In the genomic region with DNA sequence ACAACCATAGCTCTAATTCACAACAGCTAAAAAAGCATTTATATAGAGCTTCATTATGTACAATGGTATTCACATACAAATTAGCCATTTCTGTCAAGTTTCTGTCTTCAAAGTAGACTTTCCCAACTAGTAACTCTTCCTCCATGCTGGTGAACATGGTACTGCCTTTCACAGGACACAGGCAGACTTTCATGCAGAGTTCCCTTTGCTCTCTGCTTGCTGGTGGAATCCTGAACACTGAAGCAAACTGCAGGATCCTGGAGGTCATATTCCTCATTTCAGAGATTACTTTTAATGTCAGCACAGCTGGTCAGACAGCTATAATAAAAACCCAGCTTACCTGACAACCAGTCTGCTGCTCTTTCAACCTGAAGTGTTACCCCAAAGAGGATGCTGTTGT, we compare ENCODE assay signal across 13 cellular contexts. TPM values are rescaled to one million over a fixed set of nuclear protein-coding genes. Genes with fewer than 3 reads are reported as not detected.
DNase-seq lines count a peak whose midpoint lies in the region; ATAC-seq and TF ChIP-seq lines count a peak whose summit lies in the region.
"Had no signal": no experiment of that assay in that cellular context is flagged by ENCODE, and none has a peak within 500 bp of the region (broad histone marks: within the 10 kb centered on the region; RNA-seq: fewer than 3 reads in every experiment).

No MANE protein-coding gene starts in this region.

- no peaks in the 10 kb centered on the region for H3K27me3 ChIP-seq in effector memory CD4-positive, alpha-beta T cell (replicated peaks; ENCODE audit: control insufficient read depth, insufficient read depth, low read length, poor library complexity, severe bottlenecking)
- H3K27me3 ChIP-seq in WERI-Rb-1 (ENCODE audit: insufficient read depth, low read depth, severe bottlenecking), result no peaks in the 10 kb centered on the region
- no peaks in the 10 kb centered on the region for H3K27me3 ChIP-seq in aorta (ENCODE audit: control insufficient read depth in 1 of 2, insufficient read depth in 2 of 2, low read length in 1 of 2)
- H3K27me3 ChIP-seq: foreskin keratinocyte had no signal

- no peaks in the 10 kb centered on the region for H3K9me3 Mint-ChIP-seq in CD14-positive monocyte

- H3K4me1 ChIP-seq in effector memory CD4-positive, alpha-beta T cell (ENCODE audit: control insufficient read depth, insufficient read depth, low read length, poor library complexity, severe bottlenecking), result no peaks in the 10 kb centered on the region
- H3K4me1 ChIP-seq in aorta (ENCODE audit: control insufficient read depth in 1 of 2, insufficient read depth in 2 of 2, low read length in 2 of 2), result no peaks in the 10 kb centered on the region
- H3K4me1 ChIP-seq: foreskin keratinocyte had no signal

- intact Hi-C loops in CD14-positive monocyte (cut with micrococcal nuclease), result no loop called here
- intact Hi-C loops in aorta (cut with DNase I), result no loop called here

- H3K9me3 ChIP-seq in effector memory CD4-positive, alpha-beta T cell (ENCODE audit: control insufficient read depth, low read length), result no peaks in the 10 kb centered on the region
- H3K9me3 ChIP-seq in WERI-Rb-1 (ENCODE audit: severe bottlenecking) (no peaks in the 10 kb centered on the region), aorta (ENCODE audit: control insufficient read depth, low read length) (no peaks in the 10 kb centered on the region)

- TF ChIP-seq CTCF in CD14-positive monocyte (IDR thresholded peaks at IDR 0.05) (no peak), WERI-Rb-1 (IDR thresholded peaks at IDR 0.05; ENCODE audit: low read depth, low read length) (no peak)

- H3K4me3 ChIP-seq in effector memory CD4-positive, alpha-beta T cell (ENCODE audit: insufficient read depth, low read depth, low read length, poor library complexity, severe bottlenecking), result no peak overlapping the region
- no peak overlapping the region for H3K4me3 ChIP-seq in WERI-Rb-1 (ENCODE audit: low read depth, low read length)
- H3K4me3 ChIP-seq in aorta (ENCODE audit: low read length in 2 of 2), result no peak overlapping the region

- peaks cover 50% of the 10 kb centered on the region for H3K36me3 ChIP-seq in effector memory CD4-positive, alpha-beta T cell (ENCODE audit: control insufficient read depth, insufficient read depth, low read length)
- H3K36me3 ChIP-seq in WERI-Rb-1 (peaks cover 54% of the 10 kb centered on the region), aorta (ENCODE audit: control insufficient read depth in 1 of 2, insufficient read depth in 2 of 2, low read length in 1 of 2) (peaks cover 0 to 2% of the 10 kb centered on the region in 2 donors)

- H3K4me1 Mint-ChIP-seq in CD14-positive monocyte, result no peaks in the 10 kb centered on the region

- no peaks in the 10 kb centered on the region for H3K27me3 Mint-ChIP-seq in CD14-positive monocyte (ENCODE audit: low read depth in 3 of 3)

- H3K36me3 Mint-ChIP-seq in CD14-positive monocyte, result peaks cover 59 to 84% of the 10 kb centered on the region in 2 donors

- DNase-seq in CD14-positive monocyte (ENCODE audit: low spot score), result no peak
- peak; percentile 40 for DNase-seq in left kidney (ENCODE audit: low read depth, low spot score)
- DNase-seq in activated effector memory CD4-positive, alpha-beta T cell treated with anti-CD3 and anti-CD28 coated beads, Interleukin-2, amount 50 U/mL, for 16 hours, result no peak
- no peak for DNase-seq in effector memory CD4-positive, alpha-beta T cell
- no peak for DNase-seq in WERI-Rb-1
- no peak for DNase-seq in aorta
- DNase-seq: activated CD8-positive, alpha-beta memory T cell treated with anti-CD3 and anti-CD28 coated beads, Interleukin-2, amount 50 U/mL, for 4 hours; effector CD4-positive, alpha-beta T cell; foreskin keratinocyte; NCI-H2171; SIG-M5 had no signal

- no peak overlapping the region for H3K27ac ChIP-seq in effector memory CD4-positive, alpha-beta T cell (ENCODE audit: insufficient read depth, low read length, poor library complexity, severe bottlenecking)
- H3K27ac ChIP-seq in WERI-Rb-1 (no peak overlapping the region), aorta (ENCODE audit: low read depth in 1 of 2, low read length in 2 of 2) (no peak overlapping the region)
- H3K27ac ChIP-seq: foreskin keratinocyte had no signal

- ATAC-seq in GM19043 (IDR thresholded peaks at IDR 0.05; ENCODE audit: low read depth, unreplicated experiment) (peak; percentile 28), HG03196 (IDR thresholded peaks at IDR 0.05; ENCODE audit: unreplicated experiment) (peak; percentile 23), aorta (ENCODE audit: low FRiP score) (no peak)
- ATAC-seq: foreskin keratinocyte had no signal

- H3K4me3 Mint-ChIP-seq in CD14-positive monocyte, result no peak overlapping the region

- H3K27ac Mint-ChIP-seq in CD14-positive monocyte, result peak overlapping the region in 4 of 7 donors; percentile 59 to 89 (median 82)

RNA-seq across cellular contexts. Expression of a gene that starts 53.6 kb away (rescaled TPM):
- polyA plus RNA-seq in CD14-positive monocyte (10 to 100 TPM; 10.8 to 18.6 TPM), aorta (10 to 100 TPM; 12.8 to 17.0 TPM)
- 10 to 100 TPM; 55.7 to 71.9 TPM for total RNA-seq in aorta
